ENCODE assay signal across 1 cellular context in genomic region chr20:2470051-2470431, GRCh38.
TF ChIP-seq lines count a peak whose summit lies in the region.

No MANE protein-coding gene starts in this region.

TF ChIP-seq in HepG2, 621 proteins besides CTCF, POLR2A, EP300 and RAD21 (continues in another document):
- TF ChIP-seq ZBTB40 (IDR thresholded peaks at IDR 0.05) (no peak), ZBTB40 (CRISPR knock-in tag; IDR thresholded peaks at IDR 0.05) (no peak), SIN3A (IDR thresholded peaks at IDR 0.05; ENCODE audit: borderline replicate concordance, low read depth, low read length) (peak; percentile 56; the same call in 1 of the 2 replicates), TRAFD1 (CRISPR knock-in tag; IDR thresholded peaks at IDR 0.05; ENCODE audit: borderline replicate concordance) (peak; percentile 38; the same call in 1 of the 2 replicates), KDM6A (CRISPR knock-in tag; IDR thresholded peaks at IDR 0.05; ENCODE audit: low read depth) (no peak), ZEB1 (IDR thresholded peaks at IDR 0.05; ENCODE audit: insufficient replicate concordance, low read depth) (no peak), CAMTA2 (CRISPR knock-in tag; IDR thresholded peaks at IDR 0.05; ENCODE audit: borderline replicate concordance) (no peak), HOXD1 (CRISPR knock-in tag; IDR thresholded peaks at IDR 0.05) (no peak), ZNF10 (CRISPR knock-in tag; IDR thresholded peaks at IDR 0.05; ENCODE audit: borderline replicate concordance, low read depth) (no peak), FOXO1 (CRISPR knock-in tag; IDR thresholded peaks at IDR 0.05) (no peak), ZNF687 (CRISPR knock-in tag; IDR thresholded peaks at IDR 0.05) (0 out of 2 replicates have a peak, but pooled peaks have one; percentile 80), GABPA (IDR thresholded peaks at IDR 0.05; ENCODE audit: low read depth, low read length) (peak; percentile 28; the same call in 1 of the 2 replicates), GABPA (CRISPR knock-in tag; IDR thresholded peaks at IDR 0.05; ENCODE audit: low read depth) (no peak), ZNF713 (CRISPR knock-in tag; IDR thresholded peaks at IDR 0.05) (no peak), SMYD3 (CRISPR knock-in tag; IDR thresholded peaks at IDR 0.05) (no peak), ZNF263 (CRISPR knock-in tag; IDR thresholded peaks at IDR 0.05) (peak; percentile 78), ELF3 (CRISPR knock-in tag; IDR thresholded peaks at IDR 0.05) (no peak), BHLHE40 (IDR thresholded peaks at IDR 0.05; ENCODE audit: low read length) (peak; percentile 49; the same call in 1 of the 2 replicates), ZNF605 (CRISPR knock-in tag; IDR thresholded peaks at IDR 0.05) (no peak), CC2D1A (CRISPR knock-in tag; IDR thresholded peaks at IDR 0.05) (peak; percentile 83; the same call in 1 of the 2 replicates), IRF1 (CRISPR knock-in tag; IDR thresholded peaks at IDR 0.05; ENCODE audit: low read depth) (no peak), MYNN (CRISPR knock-in tag; IDR thresholded peaks at IDR 0.05; ENCODE audit: low read depth) (no peak), CBX2 (IDR thresholded peaks at IDR 0.05; ENCODE audit: low read depth, low read length) (no peak), CBX2 (CRISPR knock-in tag; IDR thresholded peaks at IDR 0.05; ENCODE audit: low read depth) (0 out of 2 replicates have a peak, but pooled peaks have one; percentile 3), PPARG (CRISPR knock-in tag; conservative IDR thresholded peaks at IDR 0.05) (no peak), ZNF7 (CRISPR knock-in tag; IDR thresholded peaks at IDR 0.05) (no peak), HDAC1 (CRISPR knock-in tag; IDR thresholded peaks at IDR 0.05) (no peak), TAF1 (CRISPR knock-in tag; IDR thresholded peaks at IDR 0.05) (no peak), NFE2L2 (IDR thresholded peaks at IDR 0.05; ENCODE audit: low read length) (0 out of 2 replicates have a peak, but pooled peaks have one; percentile 8), HNRNPL (IDR thresholded peaks at IDR 0.05; ENCODE audit: low read depth, low read length) (no peak), ZNF235 (CRISPR knock-in tag; IDR thresholded peaks at IDR 0.05; ENCODE audit: borderline replicate concordance) (no peak), SSRP1 (CRISPR knock-in tag; IDR thresholded peaks at IDR 0.05) (no peak), SRSF1 (optimal IDR thresholded peaks at IDR 0.05; ENCODE audit: low read depth, low read length) (peak; percentile 14), NFE2 (CRISPR knock-in tag; IDR thresholded peaks at IDR 0.05) (no peak), ARHGAP35 (CRISPR knock-in tag; IDR thresholded peaks at IDR 0.05; ENCODE audit: borderline replicate concordance) (no peak), PCBP2 (optimal IDR thresholded peaks at IDR 0.05; ENCODE audit: low read depth, low read length, poor library complexity, severe bottlenecking) (peak; percentile 20), XBP1 (CRISPR knock-in tag; IDR thresholded peaks at IDR 0.05) (no peak), MXI1 (IDR thresholded peaks at IDR 0.05; ENCODE audit: borderline replicate concordance, low read depth, low read length) (0 out of 3 replicates have a peak, but pooled peaks have one; percentile 16), ZBTB3 (CRISPR knock-in tag; IDR thresholded peaks at IDR 0.05; ENCODE audit: borderline replicate concordance, low read depth) (0 out of 2 replicates have a peak, but pooled peaks have one; percentile 4), SKIL (CRISPR knock-in tag; IDR thresholded peaks at IDR 0.05; ENCODE audit: borderline replicate concordance) (no peak), ZBTB37 (CRISPR knock-in tag; IDR thresholded peaks at IDR 0.05) (no peak)
- TF ChIP-seq, protein P1, sequence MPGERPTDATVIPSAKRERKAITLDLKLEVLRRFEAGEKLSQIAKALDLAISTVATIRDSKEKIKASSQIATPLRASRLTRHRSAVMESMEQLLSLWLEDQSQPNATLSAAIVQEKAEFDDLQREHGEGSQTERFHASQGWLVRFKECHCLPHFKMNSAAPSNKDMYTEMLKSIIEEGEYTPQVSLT (CRISPR knock-in tag; IDR thresholded peaks at IDR 0.05; ENCODE audit: borderline replicate concordance, low read depth), result 0 out of 2 replicates have a peak, but pooled peaks have one; percentile 68
- TF ChIP-seq, protein P2, sequence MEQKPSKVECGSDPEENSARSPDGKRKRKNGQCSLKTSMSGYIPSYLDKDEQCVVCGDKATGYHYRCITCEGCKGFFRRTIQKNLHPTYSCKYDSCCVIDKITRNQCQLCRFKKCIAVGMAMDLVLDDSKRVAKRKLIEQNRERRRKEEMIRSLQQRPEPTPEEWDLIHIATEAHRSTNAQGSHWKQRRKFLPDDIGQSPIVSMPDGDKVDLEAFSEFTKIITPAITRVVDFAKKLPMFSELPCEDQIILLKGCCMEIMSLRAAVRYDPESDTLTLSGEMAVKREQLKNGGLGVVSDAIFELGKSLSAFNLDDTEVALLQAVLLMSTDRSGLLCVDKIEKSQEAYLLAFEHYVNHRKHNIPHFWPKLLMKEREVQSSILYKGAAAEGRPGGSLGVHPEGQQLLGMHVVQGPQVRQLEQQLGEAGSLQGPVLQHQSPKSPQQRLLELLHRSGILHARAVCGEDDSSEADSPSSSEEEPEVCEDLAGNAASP (CRISPR knock-in tag; IDR thresholded peaks at IDR 0.05; ENCODE audit: borderline replicate concordance), result no peak
